ENCODE assay signal across 6 cellular contexts in the genomic region with DNA sequence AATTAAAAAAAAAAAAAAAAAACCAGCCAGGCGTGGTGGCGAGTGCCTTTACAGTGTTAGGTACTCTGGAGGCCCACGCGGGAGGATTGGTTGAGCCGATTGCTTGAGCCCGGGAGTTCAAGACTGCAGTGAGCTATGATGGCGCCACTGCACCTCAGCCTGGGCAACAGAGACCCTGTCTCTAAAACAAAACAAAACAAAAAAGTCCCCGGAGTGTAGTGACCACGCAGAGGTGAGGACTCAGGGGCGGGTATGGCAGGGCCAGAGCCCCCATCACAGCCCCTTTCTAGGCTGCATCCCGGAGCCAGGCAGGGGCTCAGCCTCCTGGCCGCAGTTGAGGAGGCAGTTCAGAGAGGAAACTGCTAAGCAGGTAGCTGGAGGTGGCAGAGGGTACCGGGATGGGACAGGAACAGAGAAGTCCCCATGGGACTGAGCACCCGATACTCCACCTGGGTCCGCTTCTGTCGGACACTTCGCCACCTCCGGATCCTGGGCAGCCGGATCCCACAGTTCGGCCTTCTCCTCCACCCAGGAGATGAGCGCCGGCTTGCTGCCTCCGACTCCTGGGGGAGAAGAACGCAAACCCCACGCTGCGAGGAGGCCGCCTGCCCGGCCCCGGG. TPM values are rescaled to one million over a fixed set of nuclear protein-coding genes. Genes with fewer than 3 reads are reported as not detected.
DNase-seq lines count a peak whose midpoint lies in the region; ATAC-seq and TF ChIP-seq lines count a peak whose summit lies in the region.

No MANE protein-coding gene starts in this region.

- H3K4me3 ChIP-seq in BJ (ENCODE audit: low read depth, low read length) (peak overlapping the region; percentile 56), mesendoderm (ENCODE audit: low read length) (peak overlapping the region; percentile 72)

- peak overlapping the region; percentile 79 for H3K4me2 ChIP-seq in mesendoderm (ENCODE audit: low read length)

- H2BK15ac ChIP-seq in mesendoderm (replicated peaks; ENCODE audit: low read depth) = no peak overlapping the region

- H3K4me1 ChIP-seq in mesendoderm (ENCODE audit: control insufficient read depth, low read depth, low read length) = no peaks in the 10 kb centered on the region

- no peaks in the 10 kb centered on the region for H3K79me2 ChIP-seq in mesendoderm (ENCODE audit: control insufficient read depth, insufficient read depth, low read length)

- no peak overlapping the region for H4K5ac ChIP-seq in mesendoderm (ENCODE audit: low read length)

- H3K4ac ChIP-seq in mesendoderm (ENCODE audit: low read depth, low read length) = peak overlapping the region; percentile 98

- CTCF ChIA-PET in BJ (lab: Yijun Ruan, JAX) = interaction anchor here (0.6 to 2.6 kb wide), 5 partner anchors 10 to 117 kb away, joined by 3 to 13 read pairs (median 3); partner anchors contain the start of gene PRR14

- H3K27ac ChIP-seq in mesendoderm (ENCODE audit: low read depth, low read length) = peak overlapping the region; percentile 71

- no CpG with 5 or more reads among the region's 29 CpGs for WGBS in mesendoderm (ENCODE audit: extremely low coverage, insufficient coverage, low lambda C conversion rate)

- H3K9ac ChIP-seq in mesendoderm (ENCODE audit: low read length) = peak overlapping the region; percentile 93

- no peak overlapping the region for H2BK5ac ChIP-seq in mesendoderm (ENCODE audit: low read length)

- peaks cover 2% of the 10 kb centered on the region for H3K79me1 ChIP-seq in mesendoderm (ENCODE audit: low read length)

- no peak for DNase-seq in BJ (ENCODE audit: low read depth)
- peak; percentile 27 for DNase-seq in activated naive CD4-positive, alpha-beta T cell treated with anti-CD3 and anti-CD28 coated beads, Interleukin-2, amount 50 U/mL, for 16 hours
- DNase-seq in mesendoderm = no peak
- no peak for DNase-seq in kidney glomerular epithelial cell (lab: John Stamatoyannopoulos, UW)
- no peak for DNase-seq in NCI-H1436 (lab: John Stamatoyannopoulos, UW)

- no peak overlapping the region for H4K8ac ChIP-seq in mesendoderm (ENCODE audit: low read depth, low read length)

- peak; percentile 8 for ATAC-seq in HG02571 (IDR thresholded peaks at IDR 0.05; ENCODE audit: unreplicated experiment)

- no peaks in the 10 kb centered on the region for H3K27me3 ChIP-seq in BJ (ENCODE audit: control insufficient read depth, insufficient read depth, low read length)
- H3K27me3 ChIP-seq in mesendoderm (ENCODE audit: insufficient read depth, low read length, poor library complexity) = no peaks in the 10 kb centered on the region

- H3K36me3 ChIP-seq in BJ (ENCODE audit: control insufficient read depth, insufficient read depth, low read length) (no peaks in the 10 kb centered on the region; the same call in none of the 2 replicates), mesendoderm (ENCODE audit: control insufficient read depth, insufficient read depth, low read length) (no peaks in the 10 kb centered on the region)

- H3K56ac ChIP-seq in mesendoderm (ENCODE audit: low read length) = peak overlapping the region; percentile 96

- peak overlapping the region; percentile 89 for H3K23ac ChIP-seq in mesendoderm (ENCODE audit: low read length)

- peak overlapping the region; percentile 81 for H3K18ac ChIP-seq in mesendoderm (ENCODE audit: low read length)

- H2AK5ac ChIP-seq in mesendoderm (ENCODE audit: low read length) = no peak overlapping the region

- POLR2A ChIA-PET in BJ (lab: Charles Lee) = no interaction called here

- peak overlapping the region; percentile 75 for H2BK120ac ChIP-seq in mesendoderm (ENCODE audit: low read depth, low read length)

- TF ChIP-seq CTCF in BJ (IDR thresholded peaks at IDR 0.05; ENCODE audit: insufficient read depth, low read depth, low read length) = no peak

RNA-seq across cellular contexts. Expression of gene ZNF747, which starts 0.8 kb away (rescaled TPM):
- polyA plus RNA-seq in BJ (2011; rRNA removed) = 5.5 and 6.4 TPM in 2 replicates
- 3.8 and 4.9 TPM in 2 replicates for polyA minus RNA-seq in BJ (2011; rRNA and poly(A)+ RNA removed)
- 5.4 TPM for polyA plus RNA-seq in mesendoderm (2013, experiment 1 of 2)
- 5.2 TPM for polyA plus RNA-seq in mesendoderm (2013, experiment 2 of 2)

RNA-seq across cellular contexts. Expression of gene ZNF768, which starts 7.5 kb away (rescaled TPM):
- 14.0 and 17.2 TPM in 2 replicates for polyA plus RNA-seq in BJ (2011; rRNA removed)
- polyA minus RNA-seq in BJ (2011; rRNA and poly(A)+ RNA removed) = 7.1 and 11.4 TPM in 2 replicates
- 20.2 TPM for polyA plus RNA-seq in mesendoderm (2013, experiment 1 of 2)
- 20.4 TPM for polyA plus RNA-seq in mesendoderm (2013, experiment 2 of 2)

RNA-seq across cellular contexts. Expression of gene ZNF764, which starts 24.3 kb away (rescaled TPM):
- polyA plus RNA-seq in BJ (2011; rRNA removed) = 2.3 and 2.6 TPM in 2 replicates
- 1.8 and 2.0 TPM in 2 replicates for polyA minus RNA-seq in BJ (2011; rRNA and poly(A)+ RNA removed)
- polyA plus RNA-seq in mesendoderm (2013, experiment 1 of 2) = 3.5 TPM
- 3.3 TPM for polyA plus RNA-seq in mesendoderm (2013, experiment 2 of 2)

RNA-seq across cellular contexts. Expression of gene ZNF688, which starts 37.7 kb away (rescaled TPM):
- polyA plus RNA-seq in BJ (2011; rRNA removed) = 6.3 and 8.8 TPM in 2 replicates
- 1.2 and 2.1 TPM in 2 replicates for polyA minus RNA-seq in BJ (2011; rRNA and poly(A)+ RNA removed)
- 2.2 TPM for polyA plus RNA-seq in mesendoderm (2013, experiment 1 of 2)
- 2.3 TPM for polyA plus RNA-seq in mesendoderm (2013, experiment 2 of 2)

RNA-seq across cellular contexts. Expression of gene ZNF785, which starts 51.6 kb away (rescaled TPM):
- 6.6 TPM in 2 replicates for polyA plus RNA-seq in BJ (2011; rRNA removed)
- polyA minus RNA-seq in BJ (2011; rRNA and poly(A)+ RNA removed) = 4.4 and 5.4 TPM in 2 replicates
- polyA plus RNA-seq in mesendoderm (2013, experiment 1 of 2) = 3.8 TPM
- 3.4 TPM for polyA plus RNA-seq in mesendoderm (2013, experiment 2 of 2)
